23 cellular contexts compared by ENCODE assay signal in the genomic region with DNA sequence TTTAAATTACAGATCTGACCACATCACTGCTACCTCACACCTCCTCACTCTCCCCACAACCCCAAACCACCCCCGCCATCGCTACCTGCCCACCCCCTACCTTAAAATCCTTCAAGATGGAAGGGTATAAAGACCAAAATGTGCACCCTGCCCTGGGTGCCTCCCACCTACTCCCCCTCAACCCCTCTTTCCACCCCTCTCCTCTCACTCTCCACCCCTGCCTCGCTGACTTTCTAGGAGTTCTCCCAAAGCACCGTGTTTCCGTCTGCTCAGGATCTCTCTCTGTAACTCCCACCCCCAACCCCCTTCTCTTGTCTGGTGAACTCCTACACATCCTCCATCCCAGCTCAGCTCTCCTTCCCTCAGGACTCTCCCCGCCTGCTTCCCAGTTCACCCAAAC.
DNase-seq lines count a peak whose midpoint lies in the region; ATAC-seq, FAIRE-seq and TF ChIP-seq lines count a peak whose summit lies in the region.
"Had no signal": no experiment of that assay in that cellular context is flagged by ENCODE, and none has a peak within 500 bp of the region (broad histone marks: within the 10 kb centered on the region; RNA-seq: fewer than 3 reads in every experiment).

No MANE protein-coding gene starts in this region.

- no peak overlapping the region for H2AFZ ChIP-seq in OCI-LY1 (ENCODE audit: low read length)
- H2AFZ ChIP-seq: GM23248 had no signal

- H3F3A ChIP-seq in DOHH2 (ENCODE audit: control insufficient read depth, insufficient read depth) (peaks cover 43% of the 10 kb centered on the region), OCI-LY1 (ENCODE audit: insufficient read depth, low read length) (no peaks in the 10 kb centered on the region)

- H3K79me2 ChIP-seq in DOHH2 (ENCODE audit: control insufficient read depth, low read length) (peaks cover 88% of the 10 kb centered on the region), OCI-LY1 (ENCODE audit: insufficient read depth, low read length) (no peaks in the 10 kb centered on the region)

- H3K36me3 ChIP-seq in DOHH2 (ENCODE audit: control insufficient read depth, low read length) (peaks cover 59% of the 10 kb centered on the region), OCI-LY1 (ENCODE audit: insufficient read depth, low read length) (no peaks in the 10 kb centered on the region)
- H3K36me3 ChIP-seq: BLaER1, HAP-1 had no signal

- H3K4me1 Mint-ChIP-seq in T-helper 17 cell = peaks cover 7% of the 10 kb centered on the region
- H3K4me1 Mint-ChIP-seq: B cell; CD4-positive, CD25-positive, alpha-beta regulatory T cell; CD8-positive, alpha-beta memory T cell had no signal

- H3K4me3 ChIP-seq in DOHH2 (ENCODE audit: low read length) (peak overlapping the region; percentile 26; the same call in 1 of the 2 replicates), OCI-LY1 (ENCODE audit: low read depth, low read length, poor library complexity, severe bottlenecking) (peak overlapping the region; percentile 60)
- H3K4me3 ChIP-seq: BLaER1, GM23248, HAP-1 had no signal

- ATAC-seq in T-helper 17 cell (no peak), sciatic nerve (no peak), GM18867 (IDR thresholded peaks at IDR 0.05; ENCODE audit: unreplicated experiment) (no peak)

- H3K4me2 ChIP-seq in DOHH2 (ENCODE audit: low read length) (peak overlapping the region; percentile 51), OCI-LY1 (ENCODE audit: low read length) (peak overlapping the region; percentile 71)
- H3K4me2 ChIP-seq: BLaER1 had no signal

- peaks cover 86% of the 10 kb centered on the region for H3K27me3 Mint-ChIP-seq in T-helper 17 cell

- H4K20me1 ChIP-seq in DOHH2 (ENCODE audit: control insufficient read depth, insufficient read depth, low read depth, low read length) (no peaks in the 10 kb centered on the region), OCI-LY1 (ENCODE audit: insufficient read depth, low read length) (no peaks in the 10 kb centered on the region)
- H4K20me1 ChIP-seq: BLaER1 had no signal

- no peak for TF ChIP-seq CTCF in DOHH2 (IDR thresholded peaks at IDR 0.05; ENCODE audit: low read depth, low read length, poor library complexity, severe bottlenecking)
- TF ChIP-seq CTCF in OCI-LY1 (IDR thresholded peaks at IDR 0.05; ENCODE audit: low read length) = no peak

- H3K9me3 ChIP-seq in DOHH2 (ENCODE audit: control insufficient read depth, insufficient read depth, low read length) (no peaks in the 10 kb centered on the region), OCI-LY1 (ENCODE audit: low read length) (no peaks in the 10 kb centered on the region), T-helper 17 cell (ENCODE audit: control insufficient read depth, low read length, poor library complexity, severe bottlenecking) (no peaks in the 10 kb centered on the region)
- H3K9me3 ChIP-seq: BLaER1, HAP-1 had no signal

- H3K27me3 ChIP-seq in DOHH2 (ENCODE audit: control insufficient read depth, low read length) (no peaks in the 10 kb centered on the region), OCI-LY1 (ENCODE audit: insufficient read depth, low read length) (no peaks in the 10 kb centered on the region)
- H3K27me3 ChIP-seq: BLaER1 had no signal

- H3K4me1 ChIP-seq in DOHH2 (ENCODE audit: control insufficient read depth, low read length) = peaks cover 100% of the 10 kb centered on the region
- peaks cover 100% of the 10 kb centered on the region for H3K4me1 ChIP-seq in OCI-LY1 (ENCODE audit: insufficient read depth, low read length, severe bottlenecking)
- H3K4me1 ChIP-seq: HAP-1 had no signal

- no peak for DNase-seq in T-helper 17 cell
- DNase-seq in sciatic nerve (ENCODE audit: low spot score) = peak; percentile 22
- no peak for DNase-seq in NCI-H2227 (lab: John Stamatoyannopoulos, UW; ENCODE audit: unreplicated experiment)
- DNase-seq in RCC 7860 (ENCODE audit: low spot score) = no peak
- DNase-seq: CD4-positive, CD25-positive, alpha-beta regulatory T cell; CD8-positive, alpha-beta memory T cell; DMS 273 treated with DMSO at 0.1 percent for 48 hours; DMS79; GF-D8 had no signal

- no peak for FAIRE-seq in RCC 7860 (lab: Jason Lieb, UNC)
- FAIRE-seq: A204.1, D721Med, GM12891, GM18507, H54 had no signal

- peak overlapping the region; percentile 4 for H3K4me3 Mint-ChIP-seq in T-helper 17 cell
- H3K4me3 Mint-ChIP-seq: B cell; CD4-positive, CD25-positive, alpha-beta regulatory T cell; CD8-positive, alpha-beta memory T cell had no signal

- intact Hi-C loops in sciatic nerve (cut with DNase I) = no loop called here

- peaks cover 2% of the 10 kb centered on the region for H3K36me3 Mint-ChIP-seq in T-helper 17 cell (ENCODE audit: low read depth)
- H3K36me3 Mint-ChIP-seq: CD4-positive, CD25-positive, alpha-beta regulatory T cell; CD8-positive, alpha-beta memory T cell had no signal

- H3K9me2 ChIP-seq in DOHH2 (replicated peaks; ENCODE audit: control insufficient read depth, low read length) (no peaks in the 10 kb centered on the region), OCI-LY1 (ENCODE audit: low read depth, low read length) (no peaks in the 10 kb centered on the region)

- peak overlapping the region; percentile 100 for H3K27ac ChIP-seq in DOHH2 (ENCODE audit: low read depth, low read length)
- peak overlapping the region; percentile 100 for H3K27ac ChIP-seq in OCI-LY1 (ENCODE audit: low read depth, low read length, poor library complexity, severe bottlenecking)
- H3K27ac ChIP-seq: 22Rv1, BLaER1, C4-2B, GM23248 had no signal

- H3K9ac ChIP-seq in OCI-LY1 (ENCODE audit: low read length) = peak overlapping the region; percentile 81
- H3K9ac ChIP-seq: BLaER1, GM23248 had no signal

- no peak overlapping the region for H3K27ac Mint-ChIP-seq in T-helper 17 cell
- H3K27ac Mint-ChIP-seq: B cell had no signal
